ENCODE assay signal across 25 cellular contexts in the genomic region with DNA sequence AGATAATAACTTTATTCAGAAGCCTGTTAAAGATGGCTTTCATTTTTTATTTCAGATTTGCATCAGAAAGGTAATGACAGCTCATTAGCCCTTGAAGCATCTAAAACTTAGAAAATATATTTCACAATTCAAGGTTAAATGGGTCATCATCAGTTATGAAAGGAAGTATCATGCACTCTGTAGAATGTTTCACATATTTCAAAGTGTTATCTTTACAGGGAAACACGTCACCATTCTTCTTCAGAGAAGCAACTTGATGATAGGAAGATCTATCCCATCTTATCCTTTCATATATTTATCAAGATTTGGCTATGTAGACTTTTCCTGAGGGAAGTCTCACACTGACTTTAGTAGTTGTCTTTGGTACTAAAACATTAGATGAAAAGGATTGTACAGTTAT.
"Had no signal": no experiment of that assay in that cellular context is flagged by ENCODE, and none has a peak within 500 bp of the region (broad histone marks: within the 10 kb centered on the region; RNA-seq: fewer than 3 reads in every experiment).

No MANE protein-coding gene starts in this region.

- H3K27ac ChIP-seq: coronary artery, esophagus muscularis mucosa, foreskin keratinocyte, gastroesophageal sphincter, heart left ventricle, hepatocyte, left lung, ovary, psoas muscle, skin epidermis, spleen, testis, tibial artery had no signal

- ATAC-seq: foreskin keratinocyte; gastroesophageal sphincter; heart left ventricle; left cardiac atrium; left lung; naive thymus-derived CD8-positive, alpha-beta T cell; psoas muscle; right cardiac atrium; stimulated activated memory B cell treated with anti-CD40 and anti-IgM and Interleukin-4, amounts not matched to agents 10 μg/mL and 1 μg/mL and 100 μg/mL, for 72 hours; stimulated activated naive CD8-positive, alpha-beta T cell treated with anti-CD3 and anti-CD28 coated beads, Interleukin-15, Interleukin-2, amounts not matched to agents 100 U/mL and 50 U/mL, for 24 hours had no signal

- H3K4me3 ChIP-seq: coronary artery, esophagus muscularis mucosa, gastroesophageal sphincter, heart left ventricle, hepatocyte, left lung, ovary, psoas muscle, skin epidermis, spleen, testis, tibial artery had no signal

- H3K4me2 ChIP-seq: hepatocyte had no signal

- H3K27me3 ChIP-seq: esophagus muscularis mucosa, foreskin keratinocyte, gastroesophageal sphincter, heart left ventricle, hepatocyte, left lung, ovary, spleen, testis, tibial artery had no signal

- H3K9me3 ChIP-seq: gastroesophageal sphincter, heart left ventricle, left lung, ovary, psoas muscle, spleen, testis, tibial artery had no signal

- H2AFZ ChIP-seq: hepatocyte had no signal

- DNase-seq: dermis blood vessel endothelial cell; effector memory CD4-positive, alpha-beta T cell; foreskin keratinocyte; heart left ventricle; left cardiac atrium; left lung; naive thymus-derived CD8-positive, alpha-beta T cell; nephron progenitor cell; occipital lobe; ovary; posterior cingulate gyrus; psoas muscle; right cardiac atrium; spleen; stimulated activated CD4-positive, alpha-beta T cell treated with anti-CD3 and anti-CD28 coated beads, Interleukin-4, amount 100 ng/mL, for 4 hours; stimulated activated naive CD8-positive, alpha-beta T cell treated with anti-CD3 and anti-CD28 coated beads, Interleukin-15, Interleukin-2, amounts not matched to agents 100 U/mL and 50 U/mL, for 24 hours; substantia nigra; testis; tibial artery had no signal

- H3K36me3 ChIP-seq: esophagus muscularis mucosa, gastroesophageal sphincter, heart left ventricle, left lung, ovary, spleen, tibial artery had no signal
